8 cellular contexts compared by ENCODE assay signal in the genomic region with DNA sequence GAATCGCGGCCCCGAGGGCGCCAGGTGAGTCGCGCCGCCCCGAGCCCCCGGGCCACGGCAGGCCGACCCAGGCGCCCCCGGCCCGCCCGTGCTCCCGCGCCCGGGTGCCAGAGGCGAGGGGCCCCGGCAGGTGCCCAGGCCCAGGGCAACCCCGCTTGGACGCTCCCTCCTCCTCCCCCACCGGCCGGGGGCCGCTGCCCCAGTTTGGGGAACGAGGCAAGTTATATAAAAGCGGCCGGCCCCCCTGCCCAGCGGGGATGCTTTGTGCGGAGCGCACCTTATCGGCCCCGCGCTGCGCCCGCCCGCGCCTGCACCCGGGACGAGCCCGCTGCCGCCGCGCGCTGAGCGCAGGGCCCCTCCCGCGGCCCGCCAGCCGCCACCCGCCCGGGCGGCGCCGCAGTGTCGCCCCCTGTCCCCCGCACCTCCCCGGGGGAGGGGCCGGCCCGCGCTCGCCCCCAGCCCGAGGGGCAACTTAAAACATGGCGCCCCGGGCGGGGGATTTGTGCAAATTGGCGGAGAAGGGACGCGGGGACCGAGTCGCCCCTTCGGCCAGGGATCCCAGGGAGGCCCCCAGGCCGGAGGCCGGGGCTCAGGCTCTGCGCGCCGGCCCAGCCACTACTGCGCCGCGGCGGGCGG. TPM values are rescaled to one million over a fixed set of nuclear protein-coding genes. Genes with fewer than 3 reads are reported as not detected.
DNase-seq lines count a peak whose midpoint lies in the region; ATAC-seq and TF ChIP-seq lines count a peak whose summit lies in the region.

No MANE protein-coding gene starts in this region.

- no peak for TF ChIP-seq EP300 in sigmoid colon (IDR thresholded peaks at IDR 0.05)

- under 1% methylated on average over 36 of the region's 82 CpGs for WGBS in hepatocyte (ENCODE audit: low lambda C conversion rate, missing lambda C conversion rate)
- 1% methylated on average over 82 of the region's 82 CpGs for WGBS in sigmoid colon, 2 donors

- H3K27ac Mint-ChIP-seq in effector memory CD8-positive, alpha-beta T cell: no peak overlapping the region

- H3K4me3 ChIP-seq in hepatocyte: peak overlapping the region; percentile 86
- peak overlapping the region; percentile 62 to 84 (median 76) for H3K4me3 ChIP-seq in sigmoid colon

- DNase-seq in activated T-cell treated with anti-CD3 and anti-CD28 coated beads, Interleukin-2, amount 50 U/mL, for 48 hours: peak; percentile 17 to 20
- DNase-seq in hepatocyte (ENCODE audit: low spot score): peak; percentile 52
- peak; percentile 74 for DNase-seq in sigmoid colon
- DNase-seq in stimulated activated CD8-positive, alpha-beta memory T cell treated with anti-CD3 and anti-CD28 coated beads, Interleukin-4, amount 100 ng/mL, for 48 hours: no peak
- no peak for DNase-seq in DMS114 treated with DMSO at 0.1 percent for 48 hours (lab: John Stamatoyannopoulos, UW; ENCODE audit: unreplicated experiment)
- DNase-seq in effector memory CD8-positive, alpha-beta T cell: no peak

- no peaks in the 10 kb centered on the region for H3K4me1 Mint-ChIP-seq in effector memory CD8-positive, alpha-beta T cell (ENCODE audit: low read depth in 2 of 2)

- H3K36me3 ChIP-seq in hepatocyte (replicated peaks; ENCODE audit: insufficient read depth, low read depth): no peaks in the 10 kb centered on the region
- no peaks in the 10 kb centered on the region for H3K36me3 ChIP-seq in sigmoid colon

- no peak for TF ChIP-seq POLR2A in sigmoid colon (IDR thresholded peaks at IDR 0.05)

- peak overlapping the region; percentile 47 for H2AFZ ChIP-seq in hepatocyte

- TF ChIP-seq CTCF in hepatocyte (IDR thresholded peaks at IDR 0.05; ENCODE audit: poor library complexity): no peak
- TF ChIP-seq CTCF in sigmoid colon (IDR thresholded peaks at IDR 0.05): no peak

- H3K9me2 ChIP-seq in hepatocyte (replicated peaks; ENCODE audit: insufficient read depth): no peaks in the 10 kb centered on the region

- ATAC-seq in GM18909 (IDR thresholded peaks at IDR 0.05; ENCODE audit: poor library complexity, unreplicated experiment) (peak; percentile 35), GM19035 (IDR thresholded peaks at IDR 0.05; ENCODE audit: unreplicated experiment) (no peak)
- ATAC-seq in effector memory CD8-positive, alpha-beta T cell (replicated peaks): no peak

- H3K27me3 ChIP-seq in hepatocyte: peaks cover 6% of the 10 kb centered on the region
- peaks cover 0 to 14% (median 0%) of the 10 kb centered on the region in 3 donors for H3K27me3 ChIP-seq in sigmoid colon

- peaks cover 12% of the 10 kb centered on the region for H3K79me2 ChIP-seq in hepatocyte

- peaks cover 0 to 3% of the 10 kb centered on the region in 2 donors for H3K9me3 Mint-ChIP-seq in effector memory CD8-positive, alpha-beta T cell

- no peak overlapping the region for H3K4me3 Mint-ChIP-seq in effector memory CD8-positive, alpha-beta T cell

- no peaks in the 10 kb centered on the region for H3K36me3 Mint-ChIP-seq in effector memory CD8-positive, alpha-beta T cell (ENCODE audit: insufficient read depth)

- H3K4me1 ChIP-seq in hepatocyte (ENCODE audit: insufficient read depth) (peaks cover 5% of the 10 kb centered on the region), sigmoid colon (peaks cover 0 to 46% (median 7%) of the 10 kb centered on the region in 4 donors)

- H3K27ac ChIP-seq in hepatocyte (no peak overlapping the region), sigmoid colon (peak overlapping the region; percentile 76 to 89 (median 80))

- H3K27me3 Mint-ChIP-seq in effector memory CD8-positive, alpha-beta T cell: peaks cover 29 to 31% of the 10 kb centered on the region in 2 donors

- intact Hi-C loops in sigmoid colon (cut with DNase I): loop anchor here (2.0 to 5.0 kb wide), 3 partner anchors 54 to 306 kb away; a partner anchor contains a TSS

- no peaks in the 10 kb centered on the region for H4K20me1 ChIP-seq in hepatocyte (ENCODE audit: insufficient read depth, poor library complexity, severe bottlenecking)

- H3K4me2 ChIP-seq in hepatocyte: peak overlapping the region; percentile 93

- no peaks in the 10 kb centered on the region for H3K9me3 ChIP-seq in hepatocyte (ENCODE audit: low read depth)
- no peaks in the 10 kb centered on the region for H3K9me3 ChIP-seq in sigmoid colon

RNA-seq across cellular contexts. Expression of a gene that starts 0.6 kb away (rescaled TPM):
- 24.5 and 31.7 TPM in 2 replicates for total RNA-seq in hepatocyte
- 20.8 and 22.9 TPM in 2 replicates for polyA plus RNA-seq in hepatocyte
- 100 to 1,000 TPM in 2 of 4 donors, 10 to 100 TPM in 2; 52.4 to 156 (median 101) TPM for total RNA-seq in sigmoid colon
- polyA plus RNA-seq in sigmoid colon: 10 to 100 TPM; 26.1 to 78.8 (median 43.8) TPM

Comparison
In these comparisons a context has a peak if more than half of its experiments do, and no peak if none do; other contexts are left out.
1. DNase-seq: peak in activated T-cell treated with anti-CD3 and anti-CD28 coated beads, Interleukin-2, amount 50 U/mL, for 48 hours (2 of 2), hepatocyte (single experiment) and sigmoid colon (single experiment); none in stimulated activated CD8-positive, alpha-beta memory T cell treated with anti-CD3 and anti-CD28 coated beads, Interleukin-4, amount 100 ng/mL, for 48 hours (single experiment), DMS114 treated with DMSO at 0.1 percent for 48 hours (single experiment) and effector memory CD8-positive, alpha-beta T cell (0 of 3).